14 cellular contexts compared by ENCODE assay signal in the genomic region with DNA sequence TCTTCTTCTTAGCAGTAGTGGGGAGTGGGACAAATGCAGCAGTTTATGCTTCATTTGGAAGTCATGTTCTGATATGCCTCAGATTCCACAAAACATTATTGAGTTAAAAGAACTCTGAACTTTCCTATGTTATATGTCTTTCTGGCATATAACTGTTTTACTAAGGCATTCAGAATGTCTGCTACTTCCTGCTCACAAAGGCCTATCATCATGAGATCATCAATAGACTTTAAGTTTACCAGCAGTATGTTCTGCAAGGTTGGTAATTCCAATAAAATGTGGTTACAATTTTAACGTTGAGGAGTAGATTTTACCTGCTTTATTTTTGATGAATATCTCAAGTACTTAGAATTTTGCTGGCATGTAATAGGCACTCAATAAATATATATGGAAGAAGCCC.
DNase-seq lines count a peak whose midpoint lies in the region; TF ChIP-seq lines count a peak whose summit lies in the region.
"Had no signal": no experiment of that assay in that cellular context is flagged by ENCODE, and none has a peak within 500 bp of the region (broad histone marks: within the 10 kb centered on the region; RNA-seq: fewer than 3 reads in every experiment).

No MANE protein-coding gene starts in this region.

- no peak overlapping the region for H3K4me2 ChIP-seq in GM23248 (ENCODE audit: unreplicated experiment)

- no peak for TF ChIP-seq CTCF in astrocyte of the spinal cord (IDR thresholded peaks at IDR 0.05; ENCODE audit: low read depth, low read length)

- H3F3A ChIP-seq in GM23248 (ENCODE audit: insufficient read depth) = no peaks in the 10 kb centered on the region

- no peaks in the 10 kb centered on the region for H3K79me2 ChIP-seq in GM23248 (ENCODE audit: insufficient read depth)

- H4K20me1 ChIP-seq in GM23248 (ENCODE audit: insufficient read depth) = no peaks in the 10 kb centered on the region

- 3 to 4% methylated on average over 1 of the region's 1 CpG for WGBS in GM23248 (ENCODE audit: low coverage in 1 of 2, low lambda C conversion rate in 2 of 2, missing lambda C conversion rate in 2 of 2), 2 experiments

- no peaks in the 10 kb centered on the region for H3K27me3 ChIP-seq in GM23248 (replicated peaks; ENCODE audit: insufficient read depth)

- no peak overlapping the region for H3K4me3 ChIP-seq in GM23248
- no peak overlapping the region for H3K4me3 ChIP-seq in astrocyte of the spinal cord (ENCODE audit: low read depth, low read length)
- H3K4me3 ChIP-seq in skeletal muscle cell (ENCODE audit: low read depth, low read length) = no peak overlapping the region

- H3K36me3 ChIP-seq in GM23248 (ENCODE audit: low read depth) = no peaks in the 10 kb centered on the region

- in situ Hi-C loops in GM23248 (cut with MboI) (no loop called here), astrocyte of the spinal cord (cut with HindIII; ENCODE audit: low sequenced_read_pairs) (no loop called here)

- no peak overlapping the region for H3K9ac ChIP-seq in GM23248

- no peak overlapping the region for H3K27ac ChIP-seq in GM23248

- no peaks in the 10 kb centered on the region for H3K9me2 ChIP-seq in GM23248 (ENCODE audit: insufficient read depth)

- no peak overlapping the region for H2AFZ ChIP-seq in GM23248

- H3K9me3 ChIP-seq in GM23248 (ENCODE audit: low read depth) = no peaks in the 10 kb centered on the region

- H3K4me1 ChIP-seq in GM23248 (ENCODE audit: insufficient read depth) = no peaks in the 10 kb centered on the region; the same call in 1 of the 2 replicates

- DNase-seq in GM23248 = peak; percentile 42
- peak; percentile 3 for DNase-seq in astrocyte of the spinal cord (ENCODE audit: low read depth, low spot score)
- DNase-seq in fibroblast of peridontal ligament (ENCODE audit: extremely low read depth) = peak; percentile 14
- DNase-seq in skeletal muscle cell (ENCODE audit: low read depth) = peak; percentile 3
- no peak for DNase-seq in activated CD8-positive, alpha-beta memory T cell treated with anti-CD3 and anti-CD28 coated beads, Interleukin-2, amount 50 U/mL, for 4 hours
- DNase-seq in NCI-H526 (lab: John Stamatoyannopoulos, UW) = no peak
- DNase-seq in kidney tubule cell (ENCODE audit: low spot score) = no peak
- DNase-seq: ACHN; C1 segment of cervical spinal cord; Calu3; CD4-positive, alpha-beta T cell; DMS 273 treated with DMSO at 0.1 percent for 48 hours; DMS79; H9 had no signal

Comparison
In these comparisons a context has a peak if more than half of its experiments do, and no peak if none do; other contexts are left out.
1. DNase-seq: peak in GM23248 (single experiment), astrocyte of the spinal cord (single experiment), fibroblast of peridontal ligament (single experiment) and skeletal muscle cell (single experiment); none in activated CD8-positive, alpha-beta memory T cell treated with anti-CD3 and anti-CD28 coated beads, Interleukin-2, amount 50 U/mL, for 4 hours (single experiment), NCI-H526 (0 of 2) and kidney tubule cell (single experiment).